14 cellular contexts compared by ENCODE assay signal in the genomic region with DNA sequence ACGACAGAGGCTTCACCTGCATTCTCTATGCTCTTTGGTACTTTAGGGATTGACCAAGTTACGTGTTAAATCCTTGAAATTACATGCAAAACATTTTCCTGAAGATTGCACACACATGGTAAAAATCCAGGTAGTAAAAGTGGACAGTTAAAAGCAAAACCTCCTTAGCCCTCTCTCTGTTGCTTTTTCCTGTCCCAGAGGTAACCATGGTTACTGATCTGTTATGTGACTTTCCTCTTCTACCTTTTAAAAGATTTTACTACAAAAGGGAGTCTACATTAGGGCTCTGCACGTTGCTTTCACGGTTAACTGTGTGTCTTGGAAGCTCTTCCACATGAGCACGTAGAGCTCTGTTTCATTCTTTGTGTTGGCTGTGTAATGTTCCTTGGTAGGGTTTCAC.
DNase-seq lines count a peak whose midpoint lies in the region; ATAC-seq, FAIRE-seq and TF ChIP-seq lines count a peak whose summit lies in the region.
"Had no signal": no experiment of that assay in that cellular context is flagged by ENCODE, and none has a peak within 500 bp of the region (broad histone marks: within the 10 kb centered on the region; RNA-seq: fewer than 3 reads in every experiment).

No MANE protein-coding gene starts in this region.

- no peak for DNase-seq in GM12878 (ENCODE audit: low read depth, low spot score)
- no peak for DNase-seq in neural crest cell (ENCODE audit: low read depth, low spot score)
- DNase-seq: HFFc6, MM.1S, NCI-H1105, NCI-H187, NCI-H774 had no signal

- no peaks in the 10 kb centered on the region for H3K9me3 ChIP-seq in GM12878 (replicated peaks; ENCODE audit: control insufficient read depth, insufficient read depth, low read length)
- H3K9me3 ChIP-seq: BLaER1 had no signal

- H3K27me3 ChIP-seq in GM12878 (replicated peaks in 1 of 2; ENCODE audit: control insufficient read depth in 2 of 2, insufficient read depth in 2 of 2, low read length in 1 of 2): no peaks in the 10 kb centered on the region
- H3K27me3 ChIP-seq: BLaER1 had no signal

- BruUV-seq in GM12878 (replicated peaks; lab: Mats Ljungman, UMichigan): no TSS peak

- CTCF ChIA-PET in GM12878 (lab: Yijun Ruan, JAX): interaction anchor here (0.6 to 15.7 kb wide), 17 partner anchors 10 to 209 kb away, joined by 3 to 462 read pairs (median 14); a partner anchor contains a TSS

- H3K27me3 Mint-ChIP-seq in IgD-negative memory B cell (no peaks in the 10 kb centered on the region), neural crest cell (ENCODE audit: low read depth) (no peaks in the 10 kb centered on the region)
- H3K27me3 Mint-ChIP-seq in stimulated activated memory B cell treated with anti-CD40 and anti-IgM and Interleukin-4, amounts not matched to agents 10 μg/mL and 1 μg/mL and 100 μg/mL, for 72 hours: no peaks in the 10 kb centered on the region

- no peak for TF ChIP-seq POLR2A in GM12878 (IDR thresholded peaks at IDR 0.05; ENCODE audit: low read depth, low read length)

- ATAC-seq in GM12878 (no peak), GM21529 (IDR thresholded peaks at IDR 0.05; ENCODE audit: unreplicated experiment) (no peak), GM21360 (IDR thresholded peaks at IDR 0.05; ENCODE audit: unreplicated experiment) (no peak), HG03378 (IDR thresholded peaks at IDR 0.05; ENCODE audit: unreplicated experiment) (no peak)
- ATAC-seq in stimulated activated memory B cell treated with anti-CD40 and anti-IgM and Interleukin-4, amounts not matched to agents 10 μg/mL and 1 μg/mL and 100 μg/mL, for 72 hours: no peak

- no peak for TF ChIP-seq RAD21 in GM12878 (IDR thresholded peaks at IDR 0.05; ENCODE audit: insufficient read depth, low read depth, low read length)

- H3K4me2 ChIP-seq in GM12878 (ENCODE audit: control insufficient read depth, insufficient read depth): no peak overlapping the region
- H3K4me2 ChIP-seq: BLaER1 had no signal

- no peak overlapping the region for H3K9ac ChIP-seq in GM12878 (ENCODE audit: control insufficient read depth, insufficient read depth, low read length)
- H3K9ac ChIP-seq: BLaER1 had no signal

- SMC1A ChIA-PET in GM12878 (lab: Charles Lee; ENCODE audit: uncharacterized antibody, unreplicated experiment): interaction anchor here (1.1 to 11.9 kb wide), 18 partner anchors 10 to 189 kb away, joined by 3 to 210 read pairs (median 11); no protein-coding TSS in a partner anchor

- H3K4me1 Mint-ChIP-seq in IgD-negative memory B cell: peaks cover 0 to 6% (median 3%) of the 10 kb centered on the region in 3 donors
- peaks cover 27% of the 10 kb centered on the region for H3K4me1 Mint-ChIP-seq in neural crest cell
- H3K4me1 Mint-ChIP-seq in stimulated activated memory B cell treated with anti-CD40 and anti-IgM and Interleukin-4, amounts not matched to agents 10 μg/mL and 1 μg/mL and 100 μg/mL, for 72 hours: peaks cover 19% of the 10 kb centered on the region

- RAD21 ChIA-PET in GM12878 (lab: Charles Lee; ENCODE audit: unreplicated experiment): interaction anchor here (1.0 to 12.6 kb wide), 17 partner anchors 13 to 189 kb away, joined by 3 to 148 read pairs (median 10); a partner anchor contains a TSS

- POLR2A ChIA-PET in GM12878 (lab: Charles Lee): interaction anchor here (0.8 to 6.6 kb wide), 5 partner anchors 16 to 160 kb away, joined by 3 to 70 read pairs (median 5); a partner anchor contains a TSS

- H3K27ac Mint-ChIP-seq in IgD-negative memory B cell: peak overlapping the region in 2 of 3 donors; percentile 38 to 41
- H3K27ac Mint-ChIP-seq in neural crest cell (ENCODE audit: unreplicated experiment): peak overlapping the region; percentile 12
- H3K27ac Mint-ChIP-seq in stimulated activated memory B cell treated with anti-CD40 and anti-IgM and Interleukin-4, amounts not matched to agents 10 μg/mL and 1 μg/mL and 100 μg/mL, for 72 hours: peak overlapping the region; percentile 53
- H3K27ac Mint-ChIP-seq: HFFc6 had no signal

- H3K36me3 Mint-ChIP-seq in IgD-negative memory B cell (peaks cover 4% of the 10 kb centered on the region), neural crest cell (ENCODE audit: low read depth) (no peaks in the 10 kb centered on the region)
- peaks cover 36% of the 10 kb centered on the region for H3K36me3 Mint-ChIP-seq in stimulated activated memory B cell treated with anti-CD40 and anti-IgM and Interleukin-4, amounts not matched to agents 10 μg/mL and 1 μg/mL and 100 μg/mL, for 72 hours

- H3K4me3 Mint-ChIP-seq in IgD-negative memory B cell (no peak overlapping the region), neural crest cell (no peak overlapping the region)
- H3K4me3 Mint-ChIP-seq in stimulated activated memory B cell treated with anti-CD40 and anti-IgM and Interleukin-4, amounts not matched to agents 10 μg/mL and 1 μg/mL and 100 μg/mL, for 72 hours: no peak overlapping the region
- H3K4me3 Mint-ChIP-seq: HFFc6 had no signal

- H3K27ac ChIP-seq in GM12878 (ENCODE audit: control insufficient read depth, insufficient read depth): no peak overlapping the region
- H3K27ac ChIP-seq: BLaER1 had no signal

- 87% methylated on average over 5 of the region's 5 CpGs for WGBS in GM12878 (ENCODE audit: insufficient coverage, insufficient replicate concordance, low lambda C conversion rate, missing lambda C conversion rate)

- no peak for TF ChIP-seq EP300 in GM12878 (IDR thresholded peaks at IDR 0.05; ENCODE audit: borderline replicate concordance in 1 of 2, control insufficient read depth in 1 of 2, low read depth in 2 of 2, low read length in 2 of 2)

- H3K4me3 ChIP-seq in GM12878: no peak overlapping the region
- H3K4me3 ChIP-seq: BLaER1 had no signal

- intact Hi-C loops in GM12878 (cut with micrococcal nuclease; ENCODE audit: unreplicated experiment): no loop called here

- H3K4me1 ChIP-seq in GM12878 (ENCODE audit: control insufficient read depth, insufficient read depth, low read length): peaks cover 8% of the 10 kb centered on the region

- H2AFZ ChIP-seq in GM12878 (ENCODE audit: control insufficient read depth, low read depth, low read length): no peak overlapping the region

- no peaks in the 10 kb centered on the region; the same call in 1 of the 2 replicates for H3K79me2 ChIP-seq in GM12878 (ENCODE audit: control insufficient read depth, insufficient read depth, low read length)

- H3K9me3 Mint-ChIP-seq in IgD-negative memory B cell (no peaks in the 10 kb centered on the region), neural crest cell (no peaks in the 10 kb centered on the region)
- H3K9me3 Mint-ChIP-seq in stimulated activated memory B cell treated with anti-CD40 and anti-IgM and Interleukin-4, amounts not matched to agents 10 μg/mL and 1 μg/mL and 100 μg/mL, for 72 hours: no peaks in the 10 kb centered on the region
- H3K9me3 Mint-ChIP-seq: HFFc6 had no signal

- no peaks in the 10 kb centered on the region for H4K20me1 ChIP-seq in GM12878 (ENCODE audit: control insufficient read depth, insufficient read depth)

- no peak for TF ChIP-seq CTCF in GM12878 (IDR thresholded peaks at IDR 0.05 in 2 of 3, conservative IDR thresholded peaks at IDR 0.05 in 1 of 3; ENCODE audit: control insufficient read depth in 2 of 3, extremely low read depth in 1 of 3, insufficient read depth in 1 of 3, low read depth in 3 of 3, low read length in 3 of 3)
- TF ChIP-seq CTCF in neural crest cell (conservative IDR thresholded peaks at IDR 0.05): no peak

- in situ Hi-C loops in GM12878 (cut with MboI): loop anchor here (5.0 kb wide), 2 partner anchors 165 to 190 kb away; no protein-coding TSS in a partner anchor

- peaks cover 0 to 32% of the 10 kb centered on the region in 2 experiments; a peak in 3 of 4 replicates for H3K36me3 ChIP-seq in GM12878 (ENCODE audit: control insufficient read depth in 2 of 2, insufficient read depth in 2 of 2, low read length in 1 of 2)

- no peak for FAIRE-seq in GM12878 (lab: Jason Lieb, UNC)
- FAIRE-seq: H1 had no signal

TF ChIP-seq in GM12878, 131 proteins besides CTCF, POLR2A, EP300 and RAD21:
- peak; percentile 74; the same call in 1 of the 2 replicates for TF ChIP-seq BMI1 (IDR thresholded peaks at IDR 0.05; ENCODE audit: borderline replicate concordance)
- TF ChIP-seq, protein P1, sequence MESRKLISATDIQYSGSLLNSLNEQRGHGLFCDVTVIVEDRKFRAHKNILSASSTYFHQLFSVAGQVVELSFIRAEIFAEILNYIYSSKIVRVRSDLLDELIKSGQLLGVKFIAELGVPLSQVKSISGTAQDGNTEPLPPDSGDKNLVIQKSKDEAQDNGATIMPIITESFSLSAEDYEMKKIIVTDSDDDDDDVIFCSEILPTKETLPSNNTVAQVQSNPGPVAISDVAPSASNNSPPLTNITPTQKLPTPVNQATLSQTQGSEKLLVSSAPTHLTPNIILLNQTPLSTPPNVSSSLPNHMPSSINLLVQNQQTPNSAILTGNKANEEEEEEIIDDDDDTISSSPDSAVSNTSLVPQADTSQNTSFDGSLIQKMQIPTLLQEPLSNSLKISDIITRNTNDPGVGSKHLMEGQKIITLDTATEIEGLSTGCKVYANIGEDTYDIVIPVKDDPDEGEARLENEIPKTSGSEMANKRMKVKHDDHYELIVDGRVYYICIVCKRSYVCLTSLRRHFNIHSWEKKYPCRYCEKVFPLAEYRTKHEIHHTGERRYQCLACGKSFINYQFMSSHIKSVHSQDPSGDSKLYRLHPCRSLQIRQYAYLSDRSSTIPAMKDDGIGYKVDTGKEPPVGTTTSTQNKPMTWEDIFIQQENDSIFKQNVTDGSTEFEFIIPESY (IDR thresholded peaks at IDR 0.05): no peak
